Comparison of ENCODE assay signal across 18 cellular contexts in genomic region chr7:66261941-66262340, GRCh38. TPM values are rescaled to one million over a fixed set of nuclear protein-coding genes. Genes with fewer than 3 reads are reported as not detected.
DNase-seq lines count a peak whose midpoint lies in the region; ATAC-seq and FAIRE-seq lines count a peak whose summit lies in the region.
"Had no signal": no experiment of that assay in that cellular context is flagged by ENCODE, and none has a peak within 500 bp of the region (broad histone marks: within the 10 kb centered on the region; RNA-seq: fewer than 3 reads in every experiment).

No MANE protein-coding gene starts in this region.

- in situ Hi-C loops in ACHN (cut with HindIII; ENCODE audit: low pct_ligation_motif_present, low pct_unique_long_range_greater_than_20kb, low sequenced_read_pairs), result no loop called here

- DNase-seq in ACHN (peak; percentile 68), RCC 7860 (ENCODE audit: low spot score) (peak; percentile 93), kidney tubule cell (ENCODE audit: low spot score) (peak; percentile 89), renal cortical epithelial cell (ENCODE audit: low read depth) (peak; percentile 91), AG08395 (ENCODE audit: low spot score) (no peak), dedifferentiated amniotic fluid mesenchymal stem cell (ENCODE audit: extremely low spot score) (no peak)
- DNase-seq: CD8-positive, alpha-beta T cell; DMS 273 treated with DMSO at 0.1 percent for 48 hours; DMS53; DND-41; EL; H9 had no signal

- peak; percentile 99 for FAIRE-seq in RCC 7860 (lab: Jason Lieb, UNC)
- FAIRE-seq: A549, GM12878, H1, HTR-8/SVneo had no signal

- ATAC-seq in GM19395 (IDR thresholded peaks at IDR 0.05; ENCODE audit: unreplicated experiment), result no peak
- ATAC-seq in HG03097 (IDR thresholded peaks at IDR 0.05; ENCODE audit: low FRiP score, unreplicated experiment), result no peak
- ATAC-seq: A549; CD8-positive, alpha-beta T cell; GM12878 had no signal

RNA-seq across cellular contexts. Expression of gene TPST1, which starts 56.8 kb away (rescaled TPM):
- total RNA-seq in renal cortical epithelial cell, result 29.5 and 82.1 TPM in 2 replicates

Comparison
In these comparisons a context has a peak if more than half of its experiments do, and no peak if none do; other contexts are left out.
1. DNase-seq: peak in ACHN (single experiment), RCC 7860 (single experiment), kidney tubule cell (single experiment) and renal cortical epithelial cell (single experiment); none in AG08395 (single experiment) and dedifferentiated amniotic fluid mesenchymal stem cell (single experiment).